In the genomic region with DNA sequence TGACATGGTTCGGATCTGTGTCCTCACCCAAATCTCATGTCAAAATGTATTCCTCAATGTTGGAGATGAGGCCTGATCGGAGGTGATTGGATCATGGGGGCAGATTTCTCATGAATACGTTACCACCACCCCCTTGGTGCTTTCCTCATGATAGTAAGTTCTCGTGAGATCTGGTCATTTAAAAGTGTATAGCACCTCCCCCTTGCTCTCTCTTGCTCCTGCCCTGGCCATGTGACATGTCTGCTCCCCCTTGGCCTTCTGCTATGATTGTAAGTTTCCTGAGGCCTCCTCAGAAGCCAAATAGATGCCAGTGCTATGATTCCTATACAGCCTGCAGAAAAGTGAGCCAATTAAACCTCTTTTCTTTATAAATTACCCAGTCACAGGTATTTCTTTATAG, we compare ENCODE assay signal across 21 cellular contexts. TPM values are rescaled to one million over a fixed set of nuclear protein-coding genes. Genes with fewer than 3 reads are reported as not detected.
DNase-seq lines count a peak whose midpoint lies in the region; FAIRE-seq and TF ChIP-seq lines count a peak whose summit lies in the region.
"Had no signal": no experiment of that assay in that cellular context is flagged by ENCODE, and none has a peak within 500 bp of the region (broad histone marks: within the 10 kb centered on the region; RNA-seq: fewer than 3 reads in every experiment).

No MANE protein-coding gene starts in this region.

- H3K79me2 ChIP-seq in hepatocyte (no peaks in the 10 kb centered on the region), neural progenitor cell (ENCODE audit: low read depth) (no peaks in the 10 kb centered on the region), MM.1S (ENCODE audit: low read length) (no peaks in the 10 kb centered on the region)

- H3K36me3 ChIP-seq in SJCRH30 (no peaks in the 10 kb centered on the region), hepatocyte (replicated peaks; ENCODE audit: insufficient read depth, low read depth) (no peaks in the 10 kb centered on the region), neural progenitor cell (no peaks in the 10 kb centered on the region), MM.1S (replicated peaks; ENCODE audit: insufficient read depth, low read length) (no peaks in the 10 kb centered on the region), A673 (ENCODE audit: insufficient read depth, low read length, poor library complexity, severe bottlenecking) (no peaks in the 10 kb centered on the region)
- H3K36me3 ChIP-seq: BE2C had no signal

- H3K4me3 ChIP-seq in SJCRH30 (no peak overlapping the region), hepatocyte (no peak overlapping the region), neural progenitor cell (no peak overlapping the region), MM.1S (ENCODE audit: low read length) (no peak overlapping the region), A673 (ENCODE audit: low read depth, low read length, poor library complexity, severe bottlenecking) (no peak overlapping the region)

- H4K20me1 ChIP-seq in hepatocyte (ENCODE audit: insufficient read depth, poor library complexity, severe bottlenecking) (no peaks in the 10 kb centered on the region), neural progenitor cell (ENCODE audit: low read depth) (no peaks in the 10 kb centered on the region), MM.1S (ENCODE audit: insufficient read depth, low read length) (no peaks in the 10 kb centered on the region)

- H3K9me3 Mint-ChIP-seq in neural progenitor cell = no peaks in the 10 kb centered on the region

- no peak overlapping the region for H3K27ac Mint-ChIP-seq in neural progenitor cell

- TF ChIP-seq CTCF in hepatocyte (IDR thresholded peaks at IDR 0.05; ENCODE audit: poor library complexity) (no peak), neural progenitor cell (IDR thresholded peaks at IDR 0.05) (no peak), MM.1S (IDR thresholded peaks at IDR 0.05; ENCODE audit: low read length) (no peak), A673 (conservative IDR thresholded peaks at IDR 0.05; ENCODE audit: low read depth, low read length) (no peak)

- CTCF ChIA-PET in A673 (lab: Charles Lee) = no interaction called here

- H3K9me2 ChIP-seq in hepatocyte (replicated peaks; ENCODE audit: insufficient read depth) = no peaks in the 10 kb centered on the region
- no peaks in the 10 kb centered on the region for H3K9me2 ChIP-seq in MM.1S (replicated peaks; ENCODE audit: insufficient read depth, low read length)

- peaks cover 12% of the 10 kb centered on the region for H3K4me1 Mint-ChIP-seq in neural progenitor cell

- DNase-seq in GM12891 (ENCODE audit: insufficient read length, low spot score) (no peak), SJCRH30 (peak in 1 of 2 experiments; percentile 7), hepatocyte (ENCODE audit: low spot score) (peak; percentile 10), neural progenitor cell (ENCODE audit: low spot score) (no peak), caudate nucleus (lab: John Stamatoyannopoulos, UW) (no peak), MM.1S (no peak), iPS-NIHi7 (ENCODE audit: extremely low spot score) (no peak), A673 (ENCODE audit: low spot score) (no peak)
- DNase-seq: BE2C, DMS79, NCI-H1105 treated with DMSO at 0.1 percent for 48 hours, NCI-H2081 treated with DMSO at 0.1 percent for 48 hours, NCI-H2171 treated with DMSO at 0.1 percent for 48 hours, NCI-H524 treated with DMSO at 0.1 percent for 48 hours, NCI-H82 had no signal

- H3K27ac ChIP-seq in SJCRH30 = peak overlapping the region; percentile 46; the same call in 1 of the 2 replicates
- peak overlapping the region; percentile 86 for H3K27ac ChIP-seq in hepatocyte
- no peak overlapping the region for H3K27ac ChIP-seq in neural progenitor cell
- no peak overlapping the region for H3K27ac ChIP-seq in caudate nucleus (ENCODE audit: low read depth, low read length)
- no peak overlapping the region for H3K27ac ChIP-seq in MM.1S (ENCODE audit: low read length)
- H3K27ac ChIP-seq in A673 (ENCODE audit: low read depth, low read length, poor library complexity, severe bottlenecking) = no peak overlapping the region
- H3K27ac ChIP-seq: KMS-11 had no signal

- peaks cover 4% of the 10 kb centered on the region; the same call in 1 of the 2 replicates for H3K4me1 ChIP-seq in SJCRH30
- H3K4me1 ChIP-seq in hepatocyte (ENCODE audit: insufficient read depth) = peaks cover 13% of the 10 kb centered on the region
- H3K4me1 ChIP-seq in neural progenitor cell = peaks cover 3% of the 10 kb centered on the region
- H3K4me1 ChIP-seq in MM.1S (ENCODE audit: low read length) = peaks cover 10% of the 10 kb centered on the region
- H3K4me1 ChIP-seq in A673 (ENCODE audit: insufficient read depth, low read length, poor library complexity, severe bottlenecking) = no peaks in the 10 kb centered on the region
- H3K4me1 ChIP-seq: BE2C had no signal

- H3K27me3 Mint-ChIP-seq in neural progenitor cell (ENCODE audit: insufficient read depth, low read depth) = no peaks in the 10 kb centered on the region

- FAIRE-seq in GM12891 (lab: Jason Lieb, UNC) = peak; percentile 47
- FAIRE-seq: A204.1, RCC 7860 had no signal

- H3K9me3 ChIP-seq in SJCRH30 (replicated peaks) (no peaks in the 10 kb centered on the region), hepatocyte (ENCODE audit: low read depth) (no peaks in the 10 kb centered on the region), neural progenitor cell (ENCODE audit: low read depth) (no peaks in the 10 kb centered on the region), MM.1S (replicated peaks; ENCODE audit: insufficient read depth, low read length) (no peaks in the 10 kb centered on the region), A673 (ENCODE audit: low read depth, low read length, poor library complexity, severe bottlenecking) (no peaks in the 10 kb centered on the region)
- H3K9me3 ChIP-seq: BE2C had no signal

- H3K4me2 ChIP-seq in hepatocyte (peak overlapping the region; percentile 65), neural progenitor cell (no peak overlapping the region), MM.1S (ENCODE audit: low read depth, low read length) (no peak overlapping the region)
- H3K4me2 ChIP-seq: KMS-11 had no signal

- POLR2A ChIA-PET in A673 (lab: Charles Lee; ENCODE audit: low non-redundant PET) = no interaction called here

- H3K27me3 ChIP-seq in SJCRH30 = no peaks in the 10 kb centered on the region
- no peaks in the 10 kb centered on the region for H3K27me3 ChIP-seq in hepatocyte
- H3K27me3 ChIP-seq in neural progenitor cell = no peaks in the 10 kb centered on the region
- no peaks in the 10 kb centered on the region for H3K27me3 ChIP-seq in MM.1S (replicated peaks; ENCODE audit: insufficient read depth, low read length)
- peaks cover 35% of the 10 kb centered on the region for H3K27me3 ChIP-seq in A673 (replicated peaks; ENCODE audit: insufficient read depth, low read depth, low read length, poor library complexity)
- H3K27me3 ChIP-seq: BE2C had no signal

- no peak overlapping the region for H3K4me3 Mint-ChIP-seq in neural progenitor cell

- 92% methylated on average over 4 of the region's 4 CpGs for WGBS in hepatocyte (ENCODE audit: low lambda C conversion rate, missing lambda C conversion rate)

- no peak overlapping the region for H2AFZ ChIP-seq in hepatocyte
- peak overlapping the region; percentile 50 for H2AFZ ChIP-seq in neural progenitor cell (replicated peaks)
- H2AFZ ChIP-seq in MM.1S (ENCODE audit: low read length) = no peak overlapping the region

- H3K36me3 Mint-ChIP-seq in neural progenitor cell = no peaks in the 10 kb centered on the region

- intact Hi-C loops in A673 (cut with micrococcal nuclease; ENCODE audit: unreplicated experiment) = no loop called here

- H3F3A ChIP-seq in neural progenitor cell (ENCODE audit: low read depth) = no peaks in the 10 kb centered on the region
- no peaks in the 10 kb centered on the region for H3F3A ChIP-seq in MM.1S (ENCODE audit: insufficient read depth, low read length)

- no TSS peak for BruUV-seq in A673 (replicated peaks; lab: Mats Ljungman, UMichigan)

- no peak for TF ChIP-seq POLR2A in GM12891 (IDR thresholded peaks at IDR 0.05; ENCODE audit: low read depth, low read length)

- H3K9ac ChIP-seq in neural progenitor cell (no peak overlapping the region), MM.1S (ENCODE audit: low read length) (no peak overlapping the region)
- H3K9ac ChIP-seq: KMS-11 had no signal

TF ChIP-seq in GM12891, 5 proteins besides CTCF, POLR2A, EP300 and RAD21:
- TF ChIP-seq POLR2AphosphoS5 (IDR thresholded peaks at IDR 0.05; ENCODE audit: low read depth, low read length) = no peak
- TF ChIP-seq PAX5 (IDR thresholded peaks at IDR 0.05; ENCODE audit: insufficient read depth, low read length, severe bottlenecking) = no peak
- TF ChIP-seq TAF1 (IDR thresholded peaks at IDR 0.05; ENCODE audit: low read depth, low read length) = no peak
- TF ChIP-seq SPI1 (IDR thresholded peaks at IDR 0.05; ENCODE audit: low read depth, low read length) = no peak
- no peak for TF ChIP-seq POU2F2 (IDR thresholded peaks at IDR 0.05; ENCODE audit: low read depth, low read length)

RNA-seq across cellular contexts. Expression of a gene that starts 7.1 kb away (rescaled TPM):
- polyA plus RNA-seq in GM12891 (2012; ENCODE audit: low read depth, missing spikeins) = not detected
- not detected in 2 replicates for total RNA-seq in SJCRH30 (2014; rRNA removed; shearing (Covaris generic))
- total RNA-seq in hepatocyte (not detected in 2 replicates), neural progenitor cell (ENCODE audit: low replicate concordance) (not detected in 2 replicates), A673 (2021) (not detected in 2 replicates)
- not detected in 2 replicates for polyA plus RNA-seq in hepatocyte
- total RNA-seq: HT1080, OCI-LY7, SK-MEL-5 had no signal

RNA-seq across cellular contexts. Expression of a gene that starts 29.3 kb away (rescaled TPM):
- not detected for polyA plus RNA-seq in GM12891 (2012; ENCODE audit: low read depth, missing spikeins)
- total RNA-seq in SJCRH30 (2014; rRNA removed; shearing (Covaris generic)) = not detected in 2 replicates
- total RNA-seq in hepatocyte (not detected in 2 replicates), neural progenitor cell (ENCODE audit: low replicate concordance) (not detected in 2 replicates), A673 (2021) (not detected in 2 replicates)
- not detected in 2 replicates for polyA plus RNA-seq in hepatocyte
- total RNA-seq: HT1080, OCI-LY7, SK-MEL-5 had no signal

RNA-seq across cellular contexts. Expression of a gene that starts 50.2 kb away (rescaled TPM):
- not detected for polyA plus RNA-seq in GM12891 (2012; ENCODE audit: low read depth, missing spikeins)
- total RNA-seq in SJCRH30 (2014; rRNA removed; shearing (Covaris generic)) = not detected in 2 replicates
- total RNA-seq in hepatocyte (not detected in 2 replicates), neural progenitor cell (ENCODE audit: low replicate concordance) (not detected in 2 replicates), A673 (2021) (not detected in 2 replicates)
- not detected in 2 replicates for polyA plus RNA-seq in hepatocyte
- total RNA-seq: HT1080, OCI-LY7, SK-MEL-5 had no signal

RNA-seq across cellular contexts. Expression of a gene that starts 55.4 kb away (rescaled TPM):
- polyA plus RNA-seq in GM12891 (2012; ENCODE audit: low read depth, missing spikeins) = not detected
- not detected in 2 replicates for total RNA-seq in SJCRH30 (2014; rRNA removed; shearing (Covaris generic))
- total RNA-seq in hepatocyte (not detected in 2 replicates), neural progenitor cell (ENCODE audit: low replicate concordance) (not detected in 2 replicates), A673 (2021) (not detected in 2 replicates)
- polyA plus RNA-seq in hepatocyte = not detected in 2 replicates
- total RNA-seq: HT1080, OCI-LY7, SK-MEL-5 had no signal

Comparison
In these comparisons a context has a peak if more than half of its experiments do, and no peak if none do; other contexts are left out.
1. H3K27ac ChIP-seq: peak in SJCRH30 (single experiment) and hepatocyte (single experiment); none in neural progenitor cell (single experiment), caudate nucleus (single experiment), MM.1S (single experiment) and A673 (single experiment).